In the genomic region with DNA sequence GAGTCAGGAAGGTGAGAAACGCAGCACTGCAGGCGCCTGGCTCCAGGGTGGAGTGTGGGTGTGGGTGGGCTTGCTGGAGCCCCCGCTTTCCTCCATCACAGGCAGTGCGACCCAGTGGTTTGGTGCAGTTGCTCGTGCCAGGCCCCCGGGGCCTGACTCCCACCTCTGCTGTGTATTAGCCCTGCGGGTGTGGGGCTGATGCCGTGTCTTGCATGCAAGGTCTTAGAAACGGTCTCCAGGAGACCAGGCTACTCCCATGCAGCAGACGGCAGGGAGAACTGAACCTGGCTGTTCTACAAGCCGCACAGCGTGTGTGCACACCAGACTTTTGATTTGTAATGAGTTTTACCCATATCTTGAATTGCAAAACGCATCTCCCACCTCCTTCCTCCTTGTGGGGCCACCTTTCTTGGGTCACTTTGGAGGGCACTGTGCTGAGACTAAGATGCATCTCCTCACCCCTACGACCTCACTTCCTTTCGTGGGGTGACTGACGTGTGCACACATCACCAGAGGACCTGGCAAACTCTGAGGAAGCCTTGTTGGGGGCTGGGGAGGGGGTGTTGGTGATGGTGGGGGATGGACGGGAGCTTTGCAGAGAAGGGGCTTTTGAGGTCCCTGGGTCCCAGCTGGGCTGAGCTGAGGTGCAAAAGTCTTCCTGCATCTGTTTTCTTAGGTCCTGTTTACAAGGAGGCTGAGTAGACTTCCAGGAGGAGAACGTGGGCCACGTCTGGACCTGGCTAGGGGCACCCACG, we compare ENCODE assay signal across 16 cellular contexts.
"Had no signal": no experiment of that assay in that cellular context is flagged by ENCODE, and none has a peak within 500 bp of the region (broad histone marks: within the 10 kb centered on the region; RNA-seq: fewer than 3 reads in every experiment).

No MANE protein-coding gene starts in this region.

- H3K9ac ChIP-seq: SK-N-SH had no signal

- H3K36me3 ChIP-seq: ovary, stomach, thoracic aorta had no signal

- H3K4me2 ChIP-seq: SK-N-SH had no signal

- H3K9me3 ChIP-seq: ovary, SK-N-SH, stomach, thoracic aorta had no signal

- DNase-seq: activated CD4-positive, alpha-beta memory T cell treated with anti-CD3 and anti-CD28 coated beads, Interleukin-2, amount 10 ng/mL, durations not matched to agents 7 days and 5 days; activated gamma-delta T cell treated with Interleukin-2 at 50 U/mL for 16 hours; cortex of kidney; effector CD8-positive, alpha-beta T cell; foreskin melanocyte; nephron progenitor cell; ovary; SK-N-SH; stimulated activated CD4-positive, alpha-beta T cell treated with anti-CD3 and anti-CD28 coated beads, Interleukin-12 subunit alpha, Interleukin-12 subunit beta, amount 100 ng/mL, for 4 hours; stimulated activated CD4-positive, alpha-beta T cell treated with anti-CD3 and anti-CD28 coated beads, Interleukin-2, amount 100 ng/mL, for 24 hours; stomach; T-helper 1 cell had no signal

- H3K27ac Mint-ChIP-seq: activated CD4-positive, alpha-beta memory T cell treated with anti-CD3 and anti-CD28 coated beads, Interleukin-2, amount 10 ng/mL, durations not matched to agents 7 days and 5 days; activated naive CD8-positive, alpha-beta T cell; nephron progenitor cell had no signal

- H3K27ac ChIP-seq: ovary, stomach, thoracic aorta had no signal

- H3K36me3 Mint-ChIP-seq: activated naive CD8-positive, alpha-beta T cell; brain had no signal

- H3K4me3 ChIP-seq: ovary, stomach, thoracic aorta had no signal

- H3K4me1 ChIP-seq: stomach had no signal

- H3K27me3 Mint-ChIP-seq: activated naive CD8-positive, alpha-beta T cell; central memory CD8-positive, alpha-beta T cell had no signal

- H3K9me3 Mint-ChIP-seq: activated CD4-positive, alpha-beta memory T cell treated with anti-CD3 and anti-CD28 coated beads, Interleukin-2, amount 10 ng/mL, durations not matched to agents 7 days and 5 days; central memory CD8-positive, alpha-beta T cell; nephron progenitor cell had no signal

- H3K27me3 ChIP-seq: ovary had no signal

- H3K4me1 Mint-ChIP-seq: activated CD4-positive, alpha-beta memory T cell treated with anti-CD3 and anti-CD28 coated beads, Interleukin-2, amount 10 ng/mL, durations not matched to agents 7 days and 5 days; nephron progenitor cell had no signal

- H3K4me3 Mint-ChIP-seq: activated CD4-positive, alpha-beta memory T cell treated with anti-CD3 and anti-CD28 coated beads, Interleukin-2, amount 10 ng/mL, durations not matched to agents 7 days and 5 days; brain; central memory CD8-positive, alpha-beta T cell; nephron progenitor cell had no signal

- H3K9me2 ChIP-seq: SK-N-SH had no signal
